In the genomic region with DNA sequence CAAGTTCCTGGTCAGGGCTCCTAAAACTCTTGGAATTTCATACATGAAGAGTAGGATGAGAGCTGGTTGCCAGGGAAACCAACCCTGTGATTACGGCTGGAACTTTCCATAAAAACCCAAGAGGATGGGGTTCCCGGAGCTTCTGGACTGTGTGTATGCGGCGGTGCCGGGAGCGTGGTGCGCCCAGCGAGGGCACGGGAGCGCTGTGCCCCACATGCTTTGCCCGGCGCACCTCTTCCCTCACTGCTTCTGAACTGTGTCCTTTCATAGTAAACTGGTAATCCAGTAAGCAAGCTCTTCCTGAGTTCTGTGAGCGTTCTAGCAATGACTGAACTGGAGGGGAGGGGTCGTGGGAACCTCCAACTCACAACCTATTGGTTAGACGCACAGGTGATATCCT, we compare ENCODE assay signal across 17 cellular contexts.
"Had no signal": no experiment of that assay in that cellular context is flagged by ENCODE, and none has a peak within 500 bp of the region (broad histone marks: within the 10 kb centered on the region; RNA-seq: fewer than 3 reads in every experiment).

No MANE protein-coding gene starts in this region.

- H3K4me3 ChIP-seq: body of pancreas, cardiac muscle cell, upper lobe of right lung had no signal

- H3K9me3 Mint-ChIP-seq: activated naive CD8-positive, alpha-beta T cell treated with anti-CD3 and anti-CD28 coated beads, Interleukin-2, amount 50 U/mL, for 24 hours; naive B cell; T-cell had no signal

- H3K36me3 Mint-ChIP-seq: naive B cell had no signal

- FAIRE-seq: islet of Langerhans had no signal

- ATAC-seq: activated naive CD8-positive, alpha-beta T cell treated with anti-CD3 and anti-CD28 coated beads, Interleukin-2, amount 50 U/mL, for 24 hours; body of pancreas; esophagus mucosa; stimulated activated naive CD8-positive, alpha-beta T cell treated with anti-CD3 and anti-CD28 coated beads, Interleukin-15, Interleukin-2, amounts not matched to agents 100 U/mL and 50 U/mL, for 24 hours; T-cell; upper lobe of right lung had no signal

- H3K27ac Mint-ChIP-seq: activated naive CD8-positive, alpha-beta T cell treated with anti-CD3 and anti-CD28 coated beads, Interleukin-2, amount 50 U/mL, for 24 hours; naive B cell; T-cell had no signal

- H3K4me1 ChIP-seq: body of pancreas had no signal

- H3K27me3 ChIP-seq: body of pancreas, cardiac muscle cell, upper lobe of right lung had no signal

- H3K9me3 ChIP-seq: body of pancreas, upper lobe of right lung had no signal

- H3K36me3 ChIP-seq: cardiac muscle cell had no signal

- H3K4me1 Mint-ChIP-seq: naive B cell had no signal

- DNase-seq: activated CD8-positive, alpha-beta memory T cell treated with anti-CD3 and anti-CD28 coated beads, Interleukin-2, amount 50 U/mL, for 48 hours; activated gamma-delta T cell; activated naive CD4-positive, alpha-beta T cell treated with anti-CD3 and anti-CD28 coated beads, Interleukin-2, amount 50 U/mL, for 16 hours; activated naive CD8-positive, alpha-beta T cell treated with anti-CD3 and anti-CD28 coated beads, Interleukin-2, amount 50 U/mL, for 24 hours; activated T-cell treated with anti-CD3 and anti-CD28 coated beads, Interleukin-2, amount 50 U/mL, for 48 hours; body of pancreas; dermis blood vessel endothelial cell; effector CD8-positive, alpha-beta T cell; foreskin melanocyte; naive B cell; stimulated activated CD4-positive, alpha-beta T cell treated with anti-CD3 and anti-CD28 coated beads, Interleukin-4, amount 100 ng/mL, for 24 hours; stimulated activated naive CD8-positive, alpha-beta T cell treated with anti-CD3 and anti-CD28 coated beads, Interleukin-15, Interleukin-2, amounts not matched to agents 100 U/mL and 50 U/mL, for 24 hours; T-cell; upper lobe of right lung had no signal

- H3K4me3 Mint-ChIP-seq: activated naive CD8-positive, alpha-beta T cell treated with anti-CD3 and anti-CD28 coated beads, Interleukin-2, amount 50 U/mL, for 24 hours; naive B cell; T-cell had no signal

- H3K27me3 Mint-ChIP-seq: activated naive CD8-positive, alpha-beta T cell treated with anti-CD3 and anti-CD28 coated beads, Interleukin-2, amount 50 U/mL, for 24 hours; T-cell had no signal

- H3K27ac ChIP-seq: body of pancreas, cardiac muscle cell, upper lobe of right lung had no signal
